In the genomic region with DNA sequence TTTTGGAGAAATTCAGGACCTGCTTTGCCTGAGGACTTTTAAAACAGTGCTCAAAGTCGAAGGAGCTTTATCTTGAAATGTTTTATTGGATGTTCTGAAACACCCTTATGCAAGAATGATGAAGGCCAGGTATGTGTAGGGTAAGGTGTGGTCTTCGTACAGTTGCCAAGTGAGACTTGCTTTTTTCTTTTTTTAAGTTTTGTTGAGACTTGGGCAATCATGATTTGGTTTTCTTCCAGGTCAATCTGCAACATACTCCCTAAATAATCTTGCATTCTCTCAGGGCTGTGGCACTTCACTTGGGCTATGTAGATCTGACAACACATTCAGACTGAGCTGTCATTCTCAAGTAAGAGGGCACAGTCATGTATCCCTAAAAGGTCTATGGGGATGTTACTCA, we compare ENCODE assay signal across 24 cellular contexts.
"Had no signal": no experiment of that assay in that cellular context is flagged by ENCODE, and none has a peak within 500 bp of the region (broad histone marks: within the 10 kb centered on the region; RNA-seq: fewer than 3 reads in every experiment).

No MANE protein-coding gene starts in this region.

- H3K9me3 ChIP-seq: SJCRH30 had no signal

- H3K4me3 Mint-ChIP-seq: IgD-negative memory B cell had no signal

- DNase-seq: Kasumi-1, MV-4-11, NCI-H1048, NCI-H1105, NCI-H1417, NCI-H1436 treated with DMSO at 0.1 percent for 48 hours, NCI-H1694, NCI-H1930, NCI-H2081, NCI-H2107, NCI-H2227 treated with DMSO at 0.1 percent for 48 hours, NCI-H524, NCI-H526 treated with DMSO at 0.1 percent for 48 hours, NCI-H748 treated with DMSO at 0.1 percent for 48 hours, SHP77 treated with DMSO at 0.1 percent for 48 hours, SJCRH30 had no signal

- H3K4me1 ChIP-seq: SJCRH30 had no signal

- H3K36me3 ChIP-seq: SJCRH30 had no signal

- H3K27me3 ChIP-seq: SJCRH30 had no signal

- H3K36me3 Mint-ChIP-seq: IgD-negative memory B cell had no signal

- H3K27ac Mint-ChIP-seq: IgD-negative memory B cell had no signal

- H3K4me3 ChIP-seq: K562, SJCRH30 had no signal

- H3K27ac ChIP-seq: HL-60, KMS-11, RWPE1, SJCRH30 had no signal

- ATAC-seq: K562, Panc1, Right ventricle myocardium inferior, SK-N-SH treated with all-trans-retinoic acid at 6 μM for 48 hours had no signal
